In genomic region chr22:20021196-20022181, GRCh38 we compare ENCODE assay signal across 8 cellular contexts. TPM values are rescaled to one million over a fixed set of nuclear protein-coding genes. Genes with fewer than 3 reads are reported as not detected.
DNase-seq lines count a peak whose midpoint lies in the region; ATAC-seq and TF ChIP-seq lines count a peak whose summit lies in the region.

No MANE protein-coding gene starts in this region.

- H3K4me3 Mint-ChIP-seq in activated CD4-positive, alpha-beta memory T cell treated with anti-CD3 and anti-CD28 coated beads for 36 hours = peak overlapping the region; percentile 91
- H3K4me3 Mint-ChIP-seq in natural killer cell = peak overlapping the region; percentile 94

- intact Hi-C loops in activated CD4-positive, alpha-beta memory T cell treated with anti-CD3 and anti-CD28 coated beads for 36 hours (cut with micrococcal nuclease) = loop anchor here (1.0 to 5.0 kb wide), 4 partner anchors 15 to 371 kb away; partner anchors contain the start of genes DGCR8, RANBP1, TRMT2A and ZNF74
- intact Hi-C loops in natural killer cell (cut with micrococcal nuclease) = loop anchor here (2.0 kb wide), 2 partner anchors 51 to 59 kb away; partner anchors contain the start of gene DGCR8

- ATAC-seq in HG02642 (IDR thresholded peaks at IDR 0.05; ENCODE audit: poor library complexity, unreplicated experiment) (peak; percentile 19), natural killer cell (peak in 1 of 3 donors; percentile 9), HG02759 (IDR thresholded peaks at IDR 0.05; ENCODE audit: unreplicated experiment) (no peak)

- no peaks in the 10 kb centered on the region for H3K27me3 Mint-ChIP-seq in activated CD4-positive, alpha-beta memory T cell treated with anti-CD3 and anti-CD28 coated beads for 36 hours
- no peaks in the 10 kb centered on the region for H3K27me3 Mint-ChIP-seq in natural killer cell (ENCODE audit: low read depth in 2 of 2)

- peaks cover 33% of the 10 kb centered on the region for H3K4me1 Mint-ChIP-seq in activated CD4-positive, alpha-beta memory T cell treated with anti-CD3 and anti-CD28 coated beads for 36 hours (ENCODE audit: low read depth)
- H3K4me1 Mint-ChIP-seq in natural killer cell = peaks cover 27 to 57% of the 10 kb centered on the region in 2 donors

- POLR2A ChIA-PET in activated CD4-positive, alpha-beta memory T cell treated with anti-CD3 and anti-CD28 coated beads for 36 hours (lab: Charles Lee) = interaction anchor here (0.7 to 1.5 kb wide), 5 partner anchors 8 to 79 kb away, joined by 3 to 4 read pairs (median 3); no protein-coding TSS in a partner anchor

- H3K27ac Mint-ChIP-seq in activated CD4-positive, alpha-beta memory T cell treated with anti-CD3 and anti-CD28 coated beads for 36 hours = peak overlapping the region; percentile 74
- H3K27ac Mint-ChIP-seq in natural killer cell = peak overlapping the region; percentile 84 to 87

- TF ChIP-seq CTCF in natural killer cell (IDR thresholded peaks at IDR 0.05) = no peak

- DNase-seq in C1 segment of cervical spinal cord (lab: John Stamatoyannopoulos, UW) (peak in 11 of 14 donors; percentile 43 to 93 (median 77)), fibroblast of peridontal ligament (ENCODE audit: extremely low read depth) (peak; percentile 61), natural killer cell (no peak), T1000 (lab: John Stamatoyannopoulos, UW) (no peak), NCI-H2029 treated with DMSO at 0.1 percent for 48 hours (lab: John Stamatoyannopoulos, UW) (no peak)
- peak; percentile 32 for DNase-seq in activated CD4-positive, alpha-beta memory T cell treated with anti-CD3 and anti-CD28 coated beads for 36 hours

- no peaks in the 10 kb centered on the region for H3K36me3 Mint-ChIP-seq in activated CD4-positive, alpha-beta memory T cell treated with anti-CD3 and anti-CD28 coated beads for 36 hours
- H3K36me3 Mint-ChIP-seq in natural killer cell = no peaks in the 10 kb centered on the region

- CTCF ChIA-PET in activated CD4-positive, alpha-beta memory T cell treated with anti-CD3 and anti-CD28 coated beads for 36 hours (lab: Charles Lee) = interaction anchor here (0.9 to 1.9 kb wide), 3 partner anchors 8 to 68 kb away, joined by 4 read pairs; no protein-coding TSS in a partner anchor

- no peaks in the 10 kb centered on the region for H3K9me3 Mint-ChIP-seq in activated CD4-positive, alpha-beta memory T cell treated with anti-CD3 and anti-CD28 coated beads for 36 hours
- no peaks in the 10 kb centered on the region for H3K9me3 Mint-ChIP-seq in natural killer cell

RNA-seq across cellular contexts. Expression of gene TANGO2, which starts 0.6 kb away (rescaled TPM):
- 10 to 100 TPM; 20.7 to 23.6 TPM for total RNA-seq in activated CD4-positive, alpha-beta memory T cell treated with anti-CD3 and anti-CD28 coated beads for 36 hours
- 10 to 100 TPM; 33.3 to 53.0 (median 46.2) TPM for total RNA-seq in natural killer cell

RNA-seq across cellular contexts. Expression of gene ARVCF, which starts 4.9 kb away (rescaled TPM):
- total RNA-seq in activated CD4-positive, alpha-beta memory T cell treated with anti-CD3 and anti-CD28 coated beads for 36 hours = 1 to 10 TPM; 1.5 to 2.4 TPM
- total RNA-seq in natural killer cell = 10 to 100 TPM; 37.8 to 62.0 (median 38.7) TPM

RNA-seq across cellular contexts. Expression of gene DGCR8, which starts 58.6 kb away (rescaled TPM):
- total RNA-seq in activated CD4-positive, alpha-beta memory T cell treated with anti-CD3 and anti-CD28 coated beads for 36 hours = 10 to 100 TPM; 33.4 to 34.3 TPM
- total RNA-seq in natural killer cell = 10 to 100 TPM; 45.3 to 64.7 (median 64.0) TPM

Comparison
In these comparisons a context has a peak if more than half of its experiments do, and no peak if none do; other contexts are left out.
1. DNase-seq: peak in C1 segment of cervical spinal cord (11 of 14), activated CD4-positive, alpha-beta memory T cell treated with anti-CD3 and anti-CD28 coated beads for 36 hours (single experiment) and fibroblast of peridontal ligament (single experiment); none in natural killer cell (single experiment), T1000 (single experiment) and NCI-H2029 treated with DMSO at 0.1 percent for 48 hours (single experiment).
2. RNA of gene ARVCF, which starts 4.9 kb away (total RNA-seq): 37.8 to 62.0 TPM in natural killer cell; 1.5 to 2.4 TPM in activated CD4-positive, alpha-beta memory T cell treated with anti-CD3 and anti-CD28 coated beads for 36 hours; every median in the first group is over 10 times any median in the second.